8 cellular contexts compared by ENCODE assay signal in genomic region chr5:172833691-172834569, GRCh38. TPM values are rescaled to one million over a fixed set of nuclear protein-coding genes. Genes with fewer than 3 reads are reported as not detected.
DNase-seq lines count a peak whose midpoint lies in the region; ATAC-seq and TF ChIP-seq lines count a peak whose summit lies in the region.

A gene with protein sequence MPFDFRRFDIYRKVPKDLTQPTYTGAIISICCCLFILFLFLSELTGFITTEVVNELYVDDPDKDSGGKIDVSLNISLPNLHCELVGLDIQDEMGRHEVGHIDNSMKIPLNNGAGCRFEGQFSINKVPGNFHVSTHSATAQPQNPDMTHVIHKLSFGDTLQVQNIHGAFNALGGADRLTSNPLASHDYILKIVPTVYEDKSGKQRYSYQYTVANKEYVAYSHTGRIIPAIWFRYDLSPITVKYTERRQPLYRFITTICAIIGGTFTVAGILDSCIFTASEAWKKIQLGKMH (plus strand): TSS chr5:172834251. CDS start chr5:172834414, 163 bp downstream.

- no peaks in the 10 kb centered on the region for H3K9me3 Mint-ChIP-seq in activated naive CD4-positive, alpha-beta T cell treated with anti-CD3 and anti-CD28 coated beads, Interleukin-2, amount 50 U/mL, for 24 hours

- H3K27me3 ChIP-seq in DOHH2 (ENCODE audit: control insufficient read depth, low read length) = no peaks in the 10 kb centered on the region
- H3K27me3 ChIP-seq in SK-N-SH (ENCODE audit: insufficient read depth) = no peaks in the 10 kb centered on the region
- H3K27me3 ChIP-seq in thoracic aorta (replicated peaks; ENCODE audit: insufficient read depth) = no peaks in the 10 kb centered on the region

- TF ChIP-seq EP300 in Ishikawa (IDR thresholded peaks at IDR 0.05; ENCODE audit: borderline replicate concordance) (no peak), SK-N-SH (IDR thresholded peaks at IDR 0.05; ENCODE audit: borderline replicate concordance in 1 of 2, low read depth in 1 of 2, low read length in 1 of 2) (no peak)

- H3K27ac Mint-ChIP-seq in activated naive CD4-positive, alpha-beta T cell treated with anti-CD3 and anti-CD28 coated beads, Interleukin-2, amount 50 U/mL, for 24 hours = peak within 1 kb of the TSS; percentile 62

- CTCF ChIA-PET in SK-N-SH (lab: Yijun Ruan, JAX) = interaction anchor here (2.7 kb wide), 1 partner anchor 121 kb away, joined by 11 read pairs; no protein-coding TSS in a partner anchor

- H3K4me3 ChIP-seq in DOHH2 (ENCODE audit: low read length) = peak within 1 kb of the TSS; percentile 82
- peak within 1 kb of the TSS; percentile 64 to 92 for H3K4me3 ChIP-seq in SK-N-SH (ENCODE audit: low read depth in 2 of 2, low read length in 1 of 2)
- H3K4me3 ChIP-seq in thoracic aorta = peak within 1 kb of the TSS; percentile 98

- H3K4me1 Mint-ChIP-seq in activated naive CD4-positive, alpha-beta T cell treated with anti-CD3 and anti-CD28 coated beads, Interleukin-2, amount 50 U/mL, for 24 hours = peaks cover 38% of the 10 kb centered on the region

- TF ChIP-seq CTCF in DOHH2 (IDR thresholded peaks at IDR 0.05; ENCODE audit: low read depth, low read length, poor library complexity, severe bottlenecking) (no peak), SK-N-SH (IDR thresholded peaks at IDR 0.05) (no peak; the same call in 1 of the 2 replicates), thoracic aorta (IDR thresholded peaks at IDR 0.05) (peak; percentile 6)

- peaks cover 12% of the 10 kb centered on the region; the same call in 1 of the 2 replicates for H3K36me3 ChIP-seq in DOHH2 (ENCODE audit: control insufficient read depth, low read length)
- peaks cover 4% of the 10 kb centered on the region in 2 experiments for H3K36me3 ChIP-seq in SK-N-SH (replicated peaks in 1 of 2; ENCODE audit: control insufficient read depth in 1 of 2, insufficient read depth in 2 of 2, low read length in 1 of 2)
- no peaks in the 10 kb centered on the region for H3K36me3 ChIP-seq in thoracic aorta

- H3K27me3 Mint-ChIP-seq in activated naive CD4-positive, alpha-beta T cell treated with anti-CD3 and anti-CD28 coated beads, Interleukin-2, amount 50 U/mL, for 24 hours = no peaks in the 10 kb centered on the region

- H3F3A ChIP-seq in DOHH2 (ENCODE audit: control insufficient read depth, insufficient read depth) (peaks cover 9% of the 10 kb centered on the region), SK-N-SH (replicated peaks; ENCODE audit: insufficient read depth) (no peaks in the 10 kb centered on the region)

- POLR2A ChIA-PET in SK-N-SH (lab: Yijun Ruan, JAX) = no interaction called here

- WGBS in SK-N-SH (ENCODE audit: low lambda C conversion rate) = 4% methylated on average over 18 of the region's 66 CpGs

- peak within 1 kb of the TSS; percentile 70; the same call in 1 of the 2 replicates for H2AFZ ChIP-seq in SK-N-SH (ENCODE audit: low read depth)

- H3K27ac ChIP-seq in DOHH2 (ENCODE audit: low read depth, low read length) = peak within 1 kb of the TSS; percentile 48
- peak within 1 kb of the TSS; percentile 59 to 73 for H3K27ac ChIP-seq in SK-N-SH (ENCODE audit: low read depth in 2 of 2, low read length in 1 of 2)
- H3K27ac ChIP-seq in thoracic aorta = peak within 1 kb of the TSS; percentile 88 to 93

- no peaks in the 10 kb centered on the region for H3K9me3 ChIP-seq in DOHH2 (ENCODE audit: control insufficient read depth, insufficient read depth, low read length)
- no peaks in the 10 kb centered on the region for H3K9me3 ChIP-seq in SK-N-SH
- no peaks in the 10 kb centered on the region for H3K9me3 ChIP-seq in thoracic aorta

- TF ChIP-seq RAD21 in Ishikawa (IDR thresholded peaks at IDR 0.05; ENCODE audit: low read depth) (no peak), SK-N-SH (IDR thresholded peaks at IDR 0.05; ENCODE audit: low read length) (no peak)

- H3K79me2 ChIP-seq in DOHH2 (ENCODE audit: control insufficient read depth, low read length) = peaks cover 42% of the 10 kb centered on the region
- H3K79me2 ChIP-seq in SK-N-SH (ENCODE audit: insufficient read depth) = peaks cover 47% of the 10 kb centered on the region

- H3K4me2 ChIP-seq in DOHH2 (ENCODE audit: low read length) (peak within 1 kb of the TSS; percentile 83), SK-N-SH (peak within 1 kb of the TSS; percentile 97)

- H3K9me2 ChIP-seq in DOHH2 (replicated peaks; ENCODE audit: control insufficient read depth, low read length) (no peaks in the 10 kb centered on the region), SK-N-SH (no peaks in the 10 kb centered on the region)

- no peaks in the 10 kb centered on the region for H3K36me3 Mint-ChIP-seq in activated naive CD4-positive, alpha-beta T cell treated with anti-CD3 and anti-CD28 coated beads, Interleukin-2, amount 50 U/mL, for 24 hours

- H3K9ac ChIP-seq in SK-N-SH = peak within 1 kb of the TSS; percentile 81

- H3K4me1 ChIP-seq in DOHH2 (ENCODE audit: control insufficient read depth, low read length) = peaks cover 48% of the 10 kb centered on the region
- peaks cover 0 to 21% of the 10 kb centered on the region in 2 experiments; a peak in 2 of 4 replicates for H3K4me1 ChIP-seq in SK-N-SH (ENCODE audit: control insufficient read depth in 1 of 2, insufficient read depth in 2 of 2, low read depth in 1 of 2, low read length in 1 of 2)
- H3K4me1 ChIP-seq in thoracic aorta (ENCODE audit: control insufficient read depth in 1 of 2, low read depth in 2 of 2) = peaks cover 22 to 52% of the 10 kb centered on the region in 2 donors

- no peaks in the 10 kb centered on the region for H4K20me1 ChIP-seq in DOHH2 (ENCODE audit: control insufficient read depth, insufficient read depth, low read depth, low read length)
- H4K20me1 ChIP-seq in SK-N-SH (ENCODE audit: insufficient read depth) = peaks cover 14% of the 10 kb centered on the region

- peak within 1 kb of the TSS; percentile 86 for H3K4me3 Mint-ChIP-seq in activated naive CD4-positive, alpha-beta T cell treated with anti-CD3 and anti-CD28 coated beads, Interleukin-2, amount 50 U/mL, for 24 hours

- ATAC-seq in GM21576 (IDR thresholded peaks at IDR 0.05; ENCODE audit: unreplicated experiment) (peak; percentile 63), thoracic aorta (ENCODE audit: insufficient number of reproducible peaks, low FRiP score, low read depth) (peak; percentile 32)

- peak; percentile 95 for DNase-seq in SK-N-SH
- DNase-seq in glomerular endothelial cell (ENCODE audit: extremely low read depth, low read depth, low spot score) = no peak
- DNase-seq in nucleus accumbens (lab: John Stamatoyannopoulos, UW) = peak in 53 of 56 donors; percentile 29 to 94 (median 77)
- DNase-seq in thoracic aorta (ENCODE audit: low spot score) = no peak

TF ChIP-seq in Ishikawa, 13 proteins besides CTCF, POLR2A, EP300 and RAD21 (continues in another document):
- no peak for TF ChIP-seq YY1 (IDR thresholded peaks at IDR 0.05; ENCODE audit: low read depth)
- no peak; the same call in 1 of the 2 replicates for TF ChIP-seq TCF12 (IDR thresholded peaks at IDR 0.05; ENCODE audit: low read depth)
- no peak for TF ChIP-seq TEAD4 (IDR thresholded peaks at IDR 0.05)
- TF ChIP-seq CREB1 (IDR thresholded peaks at IDR 0.05; ENCODE audit: low read depth) = peak; percentile 61; the same call in 1 of the 2 replicates
- peak; percentile 41; the same call in 1 of the 2 replicates for TF ChIP-seq EGR1 (IDR thresholded peaks at IDR 0.05)
- TF ChIP-seq ZBTB7A (IDR thresholded peaks at IDR 0.05; ENCODE audit: low read depth) = no peak
- TF ChIP-seq NFIC (IDR thresholded peaks at IDR 0.05) = no peak
- TF ChIP-seq, protein P1, sequence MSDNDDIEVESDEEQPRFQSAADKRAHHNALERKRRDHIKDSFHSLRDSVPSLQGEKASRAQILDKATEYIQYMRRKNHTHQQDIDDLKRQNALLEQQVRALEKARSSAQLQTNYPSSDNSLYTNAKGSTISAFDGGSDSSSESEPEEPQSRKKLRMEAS (IDR thresholded peaks at IDR 0.05) = peak; percentile 41
- TF ChIP-seq CEBPB (IDR thresholded peaks at IDR 0.05) = no peak
- no peak for TF ChIP-seq USF1 (IDR thresholded peaks at IDR 0.05)
- TF ChIP-seq FOXM1 (IDR thresholded peaks at IDR 0.05; ENCODE audit: borderline replicate concordance, low read depth) = no peak

TF ChIP-seq in SK-N-SH, 30 proteins besides CTCF, POLR2A, EP300 and RAD21 (continues in another document):
- TF ChIP-seq GATA2 (CRISPR knock-in tag; IDR thresholded peaks at IDR 0.05) (no peak), ELF1 (IDR thresholded peaks at IDR 0.05) (0 out of 2 replicates have a peak, but pooled peaks have one; percentile 33), SIN3A (IDR thresholded peaks at IDR 0.05; ENCODE audit: borderline replicate concordance, low read depth, low read length) (no peak), MEF2A (IDR thresholded peaks at IDR 0.05; ENCODE audit: borderline replicate concordance, low read depth) (no peak), CHD2 (IDR thresholded peaks at IDR 0.05; ENCODE audit: low read length, partially characterized antibody) (no peak), EZH2phosphoT487 (IDR thresholded peaks at IDR 0.05; ENCODE audit: borderline replicate concordance, low read depth) (no peak), YY1 (IDR thresholded peaks at IDR 0.05; ENCODE audit: low read depth) (no peak), FOXJ3 (CRISPR knock-in tag; IDR thresholded peaks at IDR 0.05) (no peak), JUND (IDR thresholded peaks at IDR 0.05) (no peak), TAF1 (IDR thresholded peaks at IDR 0.05; ENCODE audit: borderline replicate concordance, low read depth, low read length) (0 out of 2 replicates have a peak, but pooled peaks have one; percentile 51), TEAD4 (IDR thresholded peaks at IDR 0.05; ENCODE audit: borderline replicate concordance, insufficient read depth) (no peak), RCOR1 (IDR thresholded peaks at IDR 0.05; ENCODE audit: low read length) (no peak), FOSL2 (IDR thresholded peaks at IDR 0.05; ENCODE audit: borderline replicate concordance, low read depth) (no peak)
- TF ChIP-seq, protein P1 (IDR thresholded peaks at IDR 0.05; ENCODE audit: low read depth) = peak; percentile 39; the same call in 1 of the 2 replicates
- TF ChIP-seq, protein P2, sequence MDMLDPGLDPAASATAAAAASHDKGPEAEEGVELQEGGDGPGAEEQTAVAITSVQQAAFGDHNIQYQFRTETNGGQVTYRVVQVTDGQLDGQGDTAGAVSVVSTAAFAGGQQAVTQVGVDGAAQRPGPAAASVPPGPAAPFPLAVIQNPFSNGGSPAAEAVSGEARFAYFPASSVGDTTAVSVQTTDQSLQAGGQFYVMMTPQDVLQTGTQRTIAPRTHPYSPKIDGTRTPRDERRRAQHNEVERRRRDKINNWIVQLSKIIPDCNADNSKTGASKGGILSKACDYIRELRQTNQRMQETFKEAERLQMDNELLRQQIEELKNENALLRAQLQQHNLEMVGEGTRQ (IDR thresholded peaks at IDR 0.05; ENCODE audit: borderline replicate concordance, low read depth, low read length) = no peak

RNA-seq across cellular contexts. Expression of the gene that starts here (rescaled TPM):
- 101 and 111 TPM in 2 replicates for polyA plus RNA-seq in SK-N-SH (2012; rRNA removed)
- 69.4 and 95.6 TPM in 2 replicates for polyA plus RNA-seq in SK-N-SH (2012; cell fraction: cytosol; rRNA removed)
- 40.7 and 61.0 TPM in 2 replicates for polyA plus RNA-seq in SK-N-SH (2012; cell fraction: nucleus; rRNA removed)
- total RNA-seq in glomerular endothelial cell (168 and 172 TPM in 2 replicates), thoracic aorta (100 to 1,000 TPM; 141 to 230 TPM)

Comparison
In these comparisons a context has a peak if more than half of its experiments do, and no peak if none do; other contexts are left out.
1. DNase-seq: peak in SK-N-SH (single experiment) and nucleus accumbens (53 of 56); none in glomerular endothelial cell (single experiment) and thoracic aorta (single experiment).
2. Peak in every context shown above with its lines, with median percentiles within 50 percentile points of each other: H3K27ac ChIP-seq and H3K4me3 ChIP-seq.